ENCODE assay signal across 8 cellular contexts in genomic region chr12:116236148-116236731, GRCh38.
DNase-seq lines count a peak whose midpoint lies in the region; ATAC-seq lines count a peak whose summit lies in the region.

No MANE protein-coding gene starts in this region.

- DNase-seq in activated CD4-positive, CD25-positive, alpha-beta regulatory T cell treated with anti-CD3 and anti-CD28 coated beads, Interleukin-2, amount 50 U/mL, for 16 hours (ENCODE audit: low read depth, low spot score): peak; percentile 10
- no peak for DNase-seq in activated CD4-positive, CD25-positive, alpha-beta regulatory T cell treated with anti-CD3 and anti-CD28 coated beads, Interleukin-2, amount 50 U/mL, for 72 hours
- DNase-seq in NCI-H1417 treated with DMSO at 0.1 percent for 48 hours (lab: John Stamatoyannopoulos, UW): peak; percentile 31
- peak; percentile 10 for DNase-seq in T-helper 9 cell
- peak; percentile 38 for DNase-seq in central memory CD4-positive, alpha-beta T cell
- DNase-seq in left kidney (ENCODE audit: low read depth, low spot score): peak; percentile 62
- peak; percentile 16 to 34 for DNase-seq in stimulated activated CD8-positive, alpha-beta memory T cell treated with anti-CD3 and anti-CD28 coated beads, Interleukin-15, amount 100 ng/mL, for 4 hours (ENCODE audit: low read depth in 2 of 2)

- no peak for ATAC-seq in GM21825 (IDR thresholded peaks at IDR 0.05; ENCODE audit: unreplicated experiment)
